14 cellular contexts compared by ENCODE assay signal in genomic region chr10:33095867-33096479, GRCh38.
DNase-seq lines count a peak whose midpoint lies in the region; ATAC-seq, FAIRE-seq and TF ChIP-seq lines count a peak whose summit lies in the region.
"Had no signal": no experiment of that assay in that cellular context is flagged by ENCODE, and none has a peak within 500 bp of the region (broad histone marks: within the 10 kb centered on the region; RNA-seq: fewer than 3 reads in every experiment).

No MANE protein-coding gene starts in this region.

- TF ChIP-seq CTCF in chondrocyte (IDR thresholded peaks at IDR 0.05): no peak

- H3K9me3 ChIP-seq in BLaER1 treated with 17β-estradiol and CSF1 and Interleukin-3, amounts not matched to agents 10 nM and 100 nM (replicated peaks in 1 of 11): peaks cover 20 to 60% (median 49%) of the 10 kb centered on the region in 11 experiments
- H3K9me3 ChIP-seq: uterus had no signal

- H3K36me3 ChIP-seq in BLaER1 treated with 17β-estradiol and CSF1 and Interleukin-3, amounts not matched to agents 10 nM and 100 nM: peaks cover 0 to 9% (median 4%) of the 10 kb centered on the region in 11 experiments; a peak in 4 of 22 replicates
- H3K36me3 ChIP-seq: uterus had no signal

- H3K4me3 ChIP-seq in BLaER1 treated with 17β-estradiol and CSF1 and Interleukin-3, amounts not matched to agents 10 nM and 100 nM: no peak overlapping the region
- H3K4me3 ChIP-seq: uterus had no signal

- H3K4me3 Mint-ChIP-seq in chondrocyte (ENCODE audit: unreplicated experiment): no peak overlapping the region
- no peak overlapping the region for H3K4me3 Mint-ChIP-seq in stimulated activated effector memory CD8-positive, alpha-beta T cell treated with anti-CD3 and anti-CD28 coated beads, Interleukin-12 subunit alpha, Interleukin-12 subunit beta, amount 100 ng/mL, for 72 hours
- H3K4me3 Mint-ChIP-seq: activated T-helper 17 cell treated with anti-CD3 and anti-CD28 coated beads, Interleukin-2, amount 50 U/mL, for 72 hours; immature natural killer cell had no signal

- H3K4me1 Mint-ChIP-seq in chondrocyte (ENCODE audit: low read depth): peaks cover 10% of the 10 kb centered on the region
- peaks cover 32% of the 10 kb centered on the region for H3K4me1 Mint-ChIP-seq in stimulated activated effector memory CD8-positive, alpha-beta T cell treated with anti-CD3 and anti-CD28 coated beads, Interleukin-12 subunit alpha, Interleukin-12 subunit beta, amount 100 ng/mL, for 72 hours

- H3K27ac Mint-ChIP-seq in chondrocyte (ENCODE audit: unreplicated experiment): no peak overlapping the region
- H3K27ac Mint-ChIP-seq in stimulated activated effector memory CD8-positive, alpha-beta T cell treated with anti-CD3 and anti-CD28 coated beads, Interleukin-12 subunit alpha, Interleukin-12 subunit beta, amount 100 ng/mL, for 72 hours: no peak overlapping the region
- H3K27ac Mint-ChIP-seq: activated T-helper 17 cell treated with anti-CD3 and anti-CD28 coated beads, Interleukin-2, amount 50 U/mL, for 72 hours had no signal

- H3K9me3 Mint-ChIP-seq in chondrocyte (ENCODE audit: low read depth): peaks cover 7% of the 10 kb centered on the region
- peaks cover 3% of the 10 kb centered on the region for H3K9me3 Mint-ChIP-seq in stimulated activated effector memory CD8-positive, alpha-beta T cell treated with anti-CD3 and anti-CD28 coated beads, Interleukin-12 subunit alpha, Interleukin-12 subunit beta, amount 100 ng/mL, for 72 hours

- DNase-seq in GM19239 (ENCODE audit: insufficient read length, low spot score): no peak
- DNase-seq in chondrocyte (ENCODE audit: low spot score): no peak
- DNase-seq in stimulated activated effector memory CD8-positive, alpha-beta T cell treated with anti-CD3 and anti-CD28 coated beads, Interleukin-12 subunit alpha, Interleukin-12 subunit beta, amount 100 ng/mL, for 72 hours (ENCODE audit: low spot score in 2 of 2): no peak
- DNase-seq in DMS153 (lab: John Stamatoyannopoulos, UW): no peak
- no peak for DNase-seq in foreskin melanocyte
- DNase-seq: immature natural killer cell, Kasumi-1, nucleus accumbens, uterus had no signal

- peaks cover 2% of the 10 kb centered on the region for H3K36me3 Mint-ChIP-seq in chondrocyte (ENCODE audit: low read depth)
- peaks cover 11% of the 10 kb centered on the region for H3K36me3 Mint-ChIP-seq in stimulated activated effector memory CD8-positive, alpha-beta T cell treated with anti-CD3 and anti-CD28 coated beads, Interleukin-12 subunit alpha, Interleukin-12 subunit beta, amount 100 ng/mL, for 72 hours

- peak; percentile 60 for ATAC-seq in HG02763 (IDR thresholded peaks at IDR 0.05; ENCODE audit: unreplicated experiment)
- peak; percentile 58 for ATAC-seq in HG03571 (IDR thresholded peaks at IDR 0.05; ENCODE audit: unreplicated experiment)
- ATAC-seq in stimulated activated effector memory CD8-positive, alpha-beta T cell treated with anti-CD3 and anti-CD28 coated beads, Interleukin-12 subunit alpha, Interleukin-12 subunit beta, amount 100 ng/mL, for 72 hours: no peak
- ATAC-seq: activated T-helper 17 cell treated with anti-CD3 and anti-CD28 coated beads, Interleukin-2, amount 50 U/mL, for 72 hours had no signal

- H4K20me1 ChIP-seq in BLaER1 treated with 17β-estradiol and CSF1 and Interleukin-3, amounts not matched to agents 10 nM and 100 nM: no peaks in the 10 kb centered on the region

- H3K27me3 Mint-ChIP-seq in chondrocyte (ENCODE audit: low read depth): no peaks in the 10 kb centered on the region
- H3K27me3 Mint-ChIP-seq: activated T-helper 17 cell treated with anti-CD3 and anti-CD28 coated beads, Interleukin-2, amount 50 U/mL, for 72 hours had no signal

- peaks cover 16 to 32% (median 21%) of the 10 kb centered on the region in 10 experiments for H3K4me1 ChIP-seq in BLaER1 treated with 17β-estradiol and CSF1 and Interleukin-3, amounts not matched to agents 10 nM and 100 nM
- H3K4me1 ChIP-seq: uterus had no signal

- peak overlapping the region; percentile 20 to 65 (median 49); a peak in 20 of 22 replicates for H3K4me2 ChIP-seq in BLaER1 treated with 17β-estradiol and CSF1 and Interleukin-3, amounts not matched to agents 10 nM and 100 nM

- no peaks in the 10 kb centered on the region for H3K27me3 ChIP-seq in BLaER1 treated with 17β-estradiol and CSF1 and Interleukin-3, amounts not matched to agents 10 nM and 100 nM
- H3K27me3 ChIP-seq: uterus had no signal

- no peak overlapping the region for H3K27ac ChIP-seq in BLaER1 treated with 17β-estradiol and CSF1 and Interleukin-3, amounts not matched to agents 10 nM and 100 nM
- H3K27ac ChIP-seq: uterus had no signal

- no peak overlapping the region for H3K9ac ChIP-seq in BLaER1 treated with 17β-estradiol and CSF1 and Interleukin-3, amounts not matched to agents 10 nM and 100 nM

- FAIRE-seq in GM19239 (lab: Jason Lieb, UNC): peak; percentile 80
- FAIRE-seq: TTC549 had no signal
